1 cellular context compared by ENCODE assay signal in genomic region chr5:167511276-167511675, GRCh38.
TF ChIP-seq lines count a peak whose summit lies in the region.

No MANE protein-coding gene starts in this region.

TF ChIP-seq in WTC11, 78 proteins besides CTCF, POLR2A, EP300 and RAD21 (continued from another document):
- no peak for TF ChIP-seq ZNF425 (CRISPR knock-in tag; conservative IDR thresholded peaks at IDR 0.05)
- no peak for TF ChIP-seq JAZF1 (CRISPR knock-in tag; IDR thresholded peaks at IDR 0.05)
- no peak for TF ChIP-seq ZNF423 (CRISPR knock-in tag; IDR thresholded peaks at IDR 0.05)
